ENCODE assay signal across 10 cellular contexts in the genomic region with DNA sequence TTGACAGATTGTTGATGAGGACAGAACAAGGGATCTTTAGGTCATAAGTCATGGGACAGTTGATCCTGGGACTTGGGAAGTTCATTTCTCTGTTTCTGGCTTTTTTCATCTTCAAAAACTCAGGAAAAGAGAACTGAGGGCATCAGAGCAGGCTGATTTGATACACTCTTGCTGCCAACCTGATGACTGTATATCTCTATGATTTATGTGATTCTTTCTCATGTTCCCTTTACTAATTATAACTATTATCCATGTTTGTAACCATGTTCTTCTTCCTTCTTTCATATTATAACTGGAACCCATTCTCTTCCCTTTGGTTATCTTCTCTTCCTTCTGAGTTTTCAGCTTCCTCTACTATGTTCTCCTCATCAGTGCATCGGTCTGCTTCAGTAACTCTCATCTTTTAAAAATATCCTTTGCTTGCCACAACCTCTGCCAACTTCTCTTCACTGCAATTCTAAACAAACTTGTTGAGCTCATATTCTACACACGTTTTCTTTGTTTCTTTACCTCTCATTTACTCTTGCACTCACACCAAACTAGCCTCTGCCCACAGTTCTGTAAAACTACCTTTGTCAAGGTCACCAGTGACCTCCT.
"Had no signal": no experiment of that assay in that cellular context is flagged by ENCODE, and none has a peak within 500 bp of the region (broad histone marks: within the 10 kb centered on the region; RNA-seq: fewer than 3 reads in every experiment).

No MANE protein-coding gene starts in this region.

- ATAC-seq: mucosa of descending colon had no signal

- FAIRE-seq: astrocyte, endometrium had no signal

- DNase-seq: activated CD4-positive, alpha-beta memory T cell treated with anti-CD3 and anti-CD28 coated beads, Interleukin-2, amount 10 ng/mL, durations not matched to agents 7 days and 5 days; activated CD4-positive, alpha-beta T cell treated with anti-CD3 and anti-CD28 coated beads for 1 hour; activated T-cell treated with anti-CD3 and anti-CD28 coated beads, Interleukin-2, amount 50 U/mL, for 48 hours; immature natural killer cell; mucosa of descending colon; stimulated activated CD4-positive, alpha-beta T cell treated with anti-CD3 and anti-CD28 coated beads, Interleukin-2, amount 100 ng/mL, for 48 hours; stomach had no signal

- H3K27ac Mint-ChIP-seq: activated CD4-positive, alpha-beta memory T cell treated with anti-CD3 and anti-CD28 coated beads, Interleukin-2, amount 10 ng/mL, durations not matched to agents 7 days and 5 days; immature natural killer cell; nephron had no signal

- H3K4me1 Mint-ChIP-seq: nephron had no signal

- H3K4me3 Mint-ChIP-seq: activated CD4-positive, alpha-beta memory T cell treated with anti-CD3 and anti-CD28 coated beads, Interleukin-2, amount 10 ng/mL, durations not matched to agents 7 days and 5 days; immature natural killer cell; nephron had no signal
